ENCODE assay signal across 1 cellular context in the genomic region with DNA sequence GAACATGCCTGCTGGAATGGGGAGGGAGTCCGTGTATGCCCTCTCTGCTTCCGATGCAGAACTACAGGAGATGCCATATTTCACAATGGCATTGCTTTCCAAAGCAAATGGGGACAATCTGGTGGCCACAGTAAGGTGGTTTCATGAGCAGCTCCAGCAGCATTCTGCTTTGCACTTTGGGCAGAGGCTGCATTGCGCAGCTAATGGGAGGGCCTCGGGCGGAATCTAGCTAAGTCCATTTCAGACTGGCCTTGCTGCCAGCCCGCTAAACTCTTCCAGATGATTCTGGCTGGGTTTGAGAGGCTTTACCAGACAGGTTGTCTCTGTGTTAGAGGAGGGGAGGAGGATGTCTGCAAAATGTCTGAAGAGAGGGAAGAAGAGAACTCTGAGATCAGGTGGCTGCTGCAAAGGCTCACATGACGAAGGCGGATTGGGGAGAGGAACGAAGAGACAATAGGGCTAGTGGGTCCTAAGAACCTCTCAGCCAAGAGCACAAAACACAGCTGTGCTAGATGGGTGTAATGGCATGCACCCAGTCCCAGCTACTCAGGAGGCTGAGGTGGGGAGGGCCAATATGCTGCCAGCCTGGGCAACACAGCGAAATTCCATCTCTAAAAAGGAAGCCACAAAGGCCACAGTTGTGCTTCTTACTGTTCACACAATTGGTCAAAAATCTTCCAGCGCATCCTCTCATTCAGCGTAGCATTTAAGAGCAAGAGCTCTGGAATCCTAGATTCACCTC.
TF ChIP-seq lines count a peak whose summit lies in the region.

No MANE protein-coding gene starts in this region.

TF ChIP-seq in GM23338, 12 proteins besides CTCF, POLR2A, EP300 and RAD21 (continued from another document):
- TF ChIP-seq, protein P1, sequence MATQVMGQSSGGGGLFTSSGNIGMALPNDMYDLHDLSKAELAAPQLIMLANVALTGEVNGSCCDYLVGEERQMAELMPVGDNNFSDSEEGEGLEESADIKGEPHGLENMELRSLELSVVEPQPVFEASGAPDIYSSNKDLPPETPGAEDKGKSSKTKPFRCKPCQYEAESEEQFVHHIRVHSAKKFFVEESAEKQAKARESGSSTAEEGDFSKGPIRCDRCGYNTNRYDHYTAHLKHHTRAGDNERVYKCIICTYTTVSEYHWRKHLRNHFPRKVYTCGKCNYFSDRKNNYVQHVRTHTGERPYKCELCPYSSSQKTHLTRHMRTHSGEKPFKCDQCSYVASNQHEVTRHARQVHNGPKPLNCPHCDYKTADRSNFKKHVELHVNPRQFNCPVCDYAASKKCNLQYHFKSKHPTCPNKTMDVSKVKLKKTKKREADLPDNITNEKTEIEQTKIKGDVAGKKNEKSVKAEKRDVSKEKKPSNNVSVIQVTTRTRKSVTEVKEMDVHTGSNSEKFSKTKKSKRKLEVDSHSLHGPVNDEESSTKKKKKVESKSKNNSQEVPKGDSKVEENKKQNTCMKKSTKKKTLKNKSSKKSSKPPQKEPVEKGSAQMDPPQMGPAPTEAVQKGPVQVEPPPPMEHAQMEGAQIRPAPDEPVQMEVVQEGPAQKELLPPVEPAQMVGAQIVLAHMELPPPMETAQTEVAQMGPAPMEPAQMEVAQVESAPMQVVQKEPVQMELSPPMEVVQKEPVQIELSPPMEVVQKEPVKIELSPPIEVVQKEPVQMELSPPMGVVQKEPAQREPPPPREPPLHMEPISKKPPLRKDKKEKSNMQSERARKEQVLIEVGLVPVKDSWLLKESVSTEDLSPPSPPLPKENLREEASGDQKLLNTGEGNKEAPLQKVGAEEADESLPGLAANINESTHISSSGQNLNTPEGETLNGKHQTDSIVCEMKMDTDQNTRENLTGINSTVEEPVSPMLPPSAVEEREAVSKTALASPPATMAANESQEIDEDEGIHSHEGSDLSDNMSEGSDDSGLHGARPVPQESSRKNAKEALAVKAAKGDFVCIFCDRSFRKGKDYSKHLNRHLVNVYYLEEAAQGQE (IDR thresholded peaks at IDR 0.05; ENCODE audit: unreplicated experiment): no peak
- no peak for TF ChIP-seq ZNF331 (CRISPR knock-in tag; IDR thresholded peaks at IDR 0.05; ENCODE audit: low read depth)
- TF ChIP-seq, protein P2, sequence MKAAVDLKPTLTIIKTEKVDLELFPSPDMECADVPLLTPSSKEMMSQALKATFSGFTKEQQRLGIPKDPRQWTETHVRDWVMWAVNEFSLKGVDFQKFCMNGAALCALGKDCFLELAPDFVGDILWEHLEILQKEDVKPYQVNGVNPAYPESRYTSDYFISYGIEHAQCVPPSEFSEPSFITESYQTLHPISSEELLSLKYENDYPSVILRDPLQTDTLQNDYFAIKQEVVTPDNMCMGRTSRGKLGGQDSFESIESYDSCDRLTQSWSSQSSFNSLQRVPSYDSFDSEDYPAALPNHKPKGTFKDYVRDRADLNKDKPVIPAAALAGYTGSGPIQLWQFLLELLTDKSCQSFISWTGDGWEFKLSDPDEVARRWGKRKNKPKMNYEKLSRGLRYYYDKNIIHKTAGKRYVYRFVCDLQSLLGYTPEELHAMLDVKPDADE (IDR thresholded peaks at IDR 0.05): no peak
- TF ChIP-seq NANOG (IDR thresholded peaks at IDR 0.05; ENCODE audit: borderline replicate concordance): no peak
- TF ChIP-seq EZH2phosphoT487 (IDR thresholded peaks at IDR 0.05; ENCODE audit: unreplicated experiment): no peak
- TF ChIP-seq JUNB (IDR thresholded peaks at IDR 0.05; ENCODE audit: unreplicated experiment): no peak
- TF ChIP-seq POLR2AphosphoS5 (IDR thresholded peaks at IDR 0.05; ENCODE audit: low read depth): no peak
- TF ChIP-seq, protein P3, sequence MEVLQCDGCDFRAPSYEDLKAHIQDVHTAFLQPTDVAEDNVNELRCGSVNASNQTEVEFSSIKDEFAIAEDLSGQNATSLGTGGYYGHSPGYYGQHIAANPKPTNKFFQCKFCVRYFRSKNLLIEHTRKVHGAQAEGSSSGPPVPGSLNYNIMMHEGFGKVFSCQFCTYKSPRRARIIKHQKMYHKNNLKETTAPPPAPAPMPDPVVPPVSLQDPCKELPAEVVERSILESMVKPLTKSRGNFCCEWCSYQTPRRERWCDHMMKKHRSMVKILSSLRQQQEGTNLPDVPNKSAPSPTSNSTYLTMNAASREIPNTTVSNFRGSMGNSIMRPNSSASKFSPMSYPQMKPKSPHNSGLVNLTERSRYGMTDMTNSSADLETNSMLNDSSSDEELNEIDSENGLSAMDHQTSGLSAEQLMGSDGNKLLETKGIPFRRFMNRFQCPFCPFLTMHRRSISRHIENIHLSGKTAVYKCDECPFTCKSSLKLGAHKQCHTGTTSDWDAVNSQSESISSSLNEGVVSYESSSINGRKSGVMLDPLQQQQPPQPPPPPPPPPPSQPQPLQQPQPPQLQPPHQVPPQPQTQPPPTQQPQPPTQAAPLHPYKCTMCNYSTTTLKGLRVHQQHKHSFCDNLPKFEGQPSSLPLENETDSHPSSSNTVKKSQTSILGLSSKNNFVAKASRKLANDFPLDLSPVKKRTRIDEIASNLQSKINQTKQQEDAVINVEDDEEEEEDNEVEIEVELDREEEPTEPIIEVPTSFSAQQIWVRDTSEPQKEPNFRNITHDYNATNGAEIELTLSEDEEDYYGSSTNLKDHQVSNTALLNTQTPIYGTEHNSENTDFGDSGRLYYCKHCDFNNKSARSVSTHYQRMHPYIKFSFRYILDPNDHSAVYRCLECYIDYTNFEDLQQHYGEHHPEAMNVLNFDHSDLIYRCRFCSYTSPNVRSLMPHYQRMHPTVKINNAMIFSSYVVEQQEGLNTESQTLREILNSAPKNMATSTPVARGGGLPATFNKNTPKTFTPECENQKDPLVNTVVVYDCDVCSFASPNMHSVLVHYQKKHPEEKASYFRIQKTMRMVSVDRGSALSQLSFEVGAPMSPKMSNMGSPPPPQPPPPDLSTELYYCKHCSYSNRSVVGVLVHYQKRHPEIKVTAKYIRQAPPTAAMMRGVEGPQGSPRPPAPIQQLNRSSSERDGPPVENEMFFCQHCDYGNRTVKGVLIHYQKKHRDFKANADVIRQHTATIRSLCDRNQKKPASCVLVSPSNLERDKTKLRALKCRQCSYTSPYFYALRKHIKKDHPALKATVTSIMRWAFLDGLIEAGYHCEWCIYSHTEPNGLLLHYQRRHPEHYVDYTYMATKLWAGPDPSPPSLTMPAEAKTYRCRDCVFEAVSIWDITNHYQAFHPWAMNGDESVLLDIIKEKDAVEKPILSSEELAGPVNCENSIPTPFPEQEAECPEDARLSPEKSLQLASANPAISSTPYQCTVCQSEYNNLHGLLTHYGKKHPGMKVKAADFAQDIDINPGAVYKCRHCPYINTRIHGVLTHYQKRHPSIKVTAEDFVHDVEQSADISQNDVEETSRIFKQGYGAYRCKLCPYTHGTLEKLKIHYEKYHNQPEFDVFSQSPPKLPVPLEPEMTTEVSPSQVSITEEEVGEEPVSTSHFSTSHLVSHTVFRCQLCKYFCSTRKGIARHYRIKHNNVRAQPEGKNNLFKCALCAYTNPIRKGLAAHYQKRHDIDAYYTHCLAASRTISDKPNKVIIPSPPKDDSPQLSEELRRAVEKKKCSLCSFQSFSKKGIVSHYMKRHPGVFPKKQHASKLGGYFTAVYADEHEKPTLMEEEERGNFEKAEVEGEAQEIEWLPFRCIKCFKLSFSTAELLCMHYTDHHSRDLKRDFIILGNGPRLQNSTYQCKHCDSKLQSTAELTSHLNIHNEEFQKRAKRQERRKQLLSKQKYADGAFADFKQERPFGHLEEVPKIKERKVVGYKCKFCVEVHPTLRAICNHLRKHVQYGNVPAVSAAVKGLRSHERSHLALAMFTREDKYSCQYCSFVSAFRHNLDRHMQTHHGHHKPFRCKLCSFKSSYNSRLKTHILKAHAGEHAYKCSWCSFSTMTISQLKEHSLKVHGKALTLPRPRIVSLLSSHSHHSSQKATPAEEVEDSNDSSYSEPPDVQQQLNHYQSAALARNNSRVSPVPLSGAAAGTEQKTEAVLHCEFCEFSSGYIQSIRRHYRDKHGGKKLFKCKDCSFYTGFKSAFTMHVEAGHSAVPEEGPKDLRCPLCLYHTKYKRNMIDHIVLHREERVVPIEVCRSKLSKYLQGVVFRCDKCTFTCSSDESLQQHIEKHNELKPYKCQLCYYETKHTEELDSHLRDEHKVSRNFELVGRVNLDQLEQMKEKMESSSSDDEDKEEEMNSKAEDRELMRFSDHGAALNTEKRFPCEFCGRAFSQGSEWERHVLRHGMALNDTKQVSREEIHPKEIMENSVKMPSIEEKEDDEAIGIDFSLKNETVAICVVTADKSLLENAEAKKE (CRISPR knock-in tag; IDR thresholded peaks at IDR 0.05): no peak
- TF ChIP-seq CREB1 (CRISPR knock-in tag; IDR thresholded peaks at IDR 0.05; ENCODE audit: low read depth): no peak
- TF ChIP-seq ZNF114 (CRISPR knock-in tag; IDR thresholded peaks at IDR 0.05): no peak
